In the genomic region with DNA sequence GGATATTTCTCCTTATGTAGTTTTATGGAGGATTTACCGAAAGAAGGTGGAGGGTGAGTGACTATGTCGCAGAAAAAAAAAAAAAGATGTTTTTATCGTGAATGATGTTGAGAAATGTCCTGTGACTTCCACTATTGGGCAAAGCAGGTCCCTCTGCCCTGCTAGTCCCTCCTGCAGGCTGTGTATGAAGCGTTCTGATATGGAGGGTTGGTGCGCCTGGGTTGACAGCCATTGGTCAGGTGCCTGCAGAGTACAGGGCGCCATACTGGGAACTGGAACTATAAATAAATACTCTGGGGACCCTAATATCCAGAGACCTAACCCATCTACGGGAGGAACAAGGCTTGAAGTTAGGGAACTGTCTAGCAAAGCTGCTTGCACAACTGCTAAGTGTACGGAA, we compare ENCODE assay signal across 9 cellular contexts. TPM values are rescaled to one million over a fixed set of nuclear protein-coding genes. Genes with fewer than 3 reads are reported as not detected.
A peak's percentile ranks its signal among the peaks of the same experiment; 100 is the strongest.
DNase-seq lines count a peak whose midpoint lies in the region; ATAC-seq and TF ChIP-seq lines count a peak whose summit lies in the region.
"Had no signal": no experiment of that assay in that cellular context is flagged by ENCODE, and none has a peak within 500 bp of the region (broad histone marks: within the 10 kb centered on the region; RNA-seq: fewer than 3 reads in every experiment).

No MANE protein-coding gene starts in this region.

- ATAC-seq in heart right ventricle = no peak
- no peak for ATAC-seq in left ventricle myocardium superior
- ATAC-seq in activated T-helper 17 cell treated with anti-CD3 and anti-CD28 coated beads, Interleukin-2, amount 50 U/mL, for 72 hours (replicated peaks) = no peak
- ATAC-seq in left lung = no peak
- ATAC-seq in GM18519 (IDR thresholded peaks at IDR 0.05; ENCODE audit: low FRiP score, unreplicated experiment) = no peak

- intact Hi-C loops in heart right ventricle (cut with DNase I) = loop anchor here in 6 of 10 donors (5.0 to 10.0 kb wide), 7 partner anchors 36 to 728 kb away; partner anchors contain the start of genes HDHD5 (in 1 of the 6) and TMEM121B (in 1 of the 6)
- intact Hi-C loops in left ventricle myocardium superior (cut with micrococcal nuclease) = no loop called here
- intact Hi-C loops in left lung (cut with DNase I) = no loop called here

- peaks cover 31% of the 10 kb centered on the region for H3K4me1 Mint-ChIP-seq in activated T-helper 17 cell treated with anti-CD3 and anti-CD28 coated beads, Interleukin-2, amount 50 U/mL, for 72 hours
- H3K4me1 Mint-ChIP-seq in type B pancreatic cell (ENCODE audit: unreplicated experiment) = no peaks in the 10 kb centered on the region

- H3K27me3 Mint-ChIP-seq in activated T-helper 17 cell treated with anti-CD3 and anti-CD28 coated beads, Interleukin-2, amount 50 U/mL, for 72 hours = no peaks in the 10 kb centered on the region
- H3K27me3 Mint-ChIP-seq in type B pancreatic cell = peaks cover 26% of the 10 kb centered on the region

- H3K4me3 ChIP-seq in heart right ventricle (peak overlapping the region in 7 of 10 donors; percentile 72 to 98 (median 96)), left lung (peak overlapping the region; percentile 87 to 93)

- peaks cover 0 to 9% (median 0%) of the 10 kb centered on the region in 9 donors for H3K36me3 ChIP-seq in heart right ventricle
- H3K36me3 ChIP-seq in left lung = no peaks in the 10 kb centered on the region

- WGBS in heart right ventricle, 2 donors = 78 to 79% methylated on average over 8 of the region's 8 CpGs

- H3K9me3 Mint-ChIP-seq in activated T-helper 17 cell treated with anti-CD3 and anti-CD28 coated beads, Interleukin-2, amount 50 U/mL, for 72 hours = no peaks in the 10 kb centered on the region
- H3K9me3 Mint-ChIP-seq in type B pancreatic cell = no peaks in the 10 kb centered on the region

- peaks cover 5% of the 10 kb centered on the region for H3K36me3 Mint-ChIP-seq in activated T-helper 17 cell treated with anti-CD3 and anti-CD28 coated beads, Interleukin-2, amount 50 U/mL, for 72 hours (ENCODE audit: low read depth)
- H3K36me3 Mint-ChIP-seq in type B pancreatic cell = no peaks in the 10 kb centered on the region

- peak overlapping the region; percentile 78 for H3K4me3 Mint-ChIP-seq in activated T-helper 17 cell treated with anti-CD3 and anti-CD28 coated beads, Interleukin-2, amount 50 U/mL, for 72 hours
- H3K4me3 Mint-ChIP-seq in type B pancreatic cell = peak overlapping the region; percentile 88

- H3K27ac ChIP-seq in heart right ventricle = peak overlapping the region in 5 of 10 donors; percentile 0 to 99 (median 90)
- H3K27ac ChIP-seq in left lung = peak overlapping the region; percentile 93 to 100

- H3K27me3 ChIP-seq in heart right ventricle (no peaks in the 10 kb centered on the region), left lung (no peaks in the 10 kb centered on the region)

- DNase-seq in heart right ventricle = no peak
- no peak for DNase-seq in left ventricle myocardium superior
- no peak for DNase-seq in left lung
- no peak for DNase-seq in type B pancreatic cell (ENCODE audit: extremely low spot score, unreplicated experiment)
- no peak for DNase-seq in HT-29 (ENCODE audit: low spot score)
- DNase-seq in Kasumi-1 (lab: John Stamatoyannopoulos, UW) = no peak
- DNase-seq: NCI-H69 had no signal

- peaks cover 0 to 64% (median 17%) of the 10 kb centered on the region in 9 donors for H3K4me1 ChIP-seq in heart right ventricle
- peaks cover 0 to 67% of the 10 kb centered on the region in 2 donors for H3K4me1 ChIP-seq in left lung

- no peaks in the 10 kb centered on the region for H3K9me3 ChIP-seq in heart right ventricle
- H3K9me3 ChIP-seq in left lung = no peaks in the 10 kb centered on the region

- peak overlapping the region; percentile 48 for H3K27ac Mint-ChIP-seq in activated T-helper 17 cell treated with anti-CD3 and anti-CD28 coated beads, Interleukin-2, amount 50 U/mL, for 72 hours
- H3K27ac Mint-ChIP-seq in type B pancreatic cell = no peak overlapping the region

- TF ChIP-seq CTCF in heart right ventricle (IDR thresholded peaks at IDR 0.05) (no peak), left lung (IDR thresholded peaks at IDR 0.05) (no peak), type B pancreatic cell (conservative IDR thresholded peaks at IDR 0.05) (no peak)

RNA-seq across cellular contexts. Expression of gene IL17RA, which starts 1.5 kb away (rescaled TPM):
- total RNA-seq in heart right ventricle = 10 to 100 TPM in 2 of 10 donors, 1 to 10 TPM in 8; 4.0 to 15.9 (median 5.9) TPM
- 1 to 10 TPM; 4.5 to 4.6 TPM for polyA plus RNA-seq in heart right ventricle
- 10.1 TPM for total RNA-seq in left ventricle myocardium superior
- 10 to 100 TPM in 1 of 2 donors, 1 to 10 TPM in 1; 8.5 to 13.6 TPM for total RNA-seq in activated T-helper 17 cell treated with anti-CD3 and anti-CD28 coated beads, Interleukin-2, amount 50 U/mL, for 72 hours
- total RNA-seq in left lung = 10 to 100 TPM; 29.3 to 61.6 TPM
- 8.0 and 10.8 TPM in 2 replicates for total RNA-seq in type B pancreatic cell (ENCODE audit: low replicate concordance)
- total RNA-seq in HT-29 (2014; rRNA removed; shearing (Covaris generic)) = 3.8 and 4.3 TPM in 2 replicates

RNA-seq across cellular contexts. Expression of gene TMEM121B, which starts 34.9 kb away (rescaled TPM):
- total RNA-seq in heart right ventricle (1 to 10 TPM; 1.2 to 3.3 (median 1.9) TPM), left ventricle myocardium superior (1.7 TPM), left lung (1 to 10 TPM in 1 of 2 donors, under 1 TPM in 1; 0.41 to 1.4 TPM), type B pancreatic cell (ENCODE audit: low replicate concordance) (2.9 TPM in 2 replicates)
- 1 to 10 TPM in 1 of 2 donors, under 1 TPM in 1; 0.41 to 1.2 TPM for polyA plus RNA-seq in heart right ventricle
- total RNA-seq in activated T-helper 17 cell treated with anti-CD3 and anti-CD28 coated beads, Interleukin-2, amount 50 U/mL, for 72 hours = under 1 TPM in 1 of 2 donors, not detected in 1; 0.08 TPM
- total RNA-seq in HT-29 (2014; rRNA removed; shearing (Covaris generic)) = 0.05 TPM in 1 of 2 replicates, not detected in the other

Comparison
In these comparisons a context has a peak if more than half of its experiments do, and no peak if none do; other contexts are left out.
1. intact Hi-C loops: an anchor here in heart right ventricle (5.0 to 10.0 kb wide); none called in left ventricle myocardium superior and left lung.